In the genomic region with DNA sequence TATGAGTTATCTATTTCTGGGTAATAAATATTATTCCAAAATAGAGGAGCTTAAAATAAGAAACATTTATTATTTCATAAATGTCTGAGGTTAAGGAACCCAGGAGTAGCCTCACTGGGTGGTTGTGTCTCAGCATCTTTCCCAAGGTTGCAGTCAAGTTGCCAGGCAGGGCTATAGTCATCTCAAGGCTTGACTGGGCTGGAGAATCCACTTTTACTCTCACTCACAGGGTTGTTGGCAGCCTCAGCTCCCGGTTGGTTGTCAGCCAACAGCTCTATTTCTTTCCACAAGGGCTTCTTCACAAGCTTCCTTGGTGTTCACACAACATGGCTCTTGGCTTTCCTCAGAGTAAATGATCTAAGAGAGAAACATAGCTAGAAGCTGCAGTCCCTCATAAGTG, we compare ENCODE assay signal across 32 cellular contexts. TPM values are rescaled to one million over a fixed set of nuclear protein-coding genes. Genes with fewer than 3 reads are reported as not detected.
"Had no signal": no experiment of that assay in that cellular context is flagged by ENCODE, and none has a peak within 500 bp of the region (broad histone marks: within the 10 kb centered on the region; RNA-seq: fewer than 3 reads in every experiment).

No MANE protein-coding gene starts in this region.

- H3K36me3 Mint-ChIP-seq: memory B cell; mesothelial cell of epicardium; natural killer cell; stimulated activated naive B cell treated with anti-CD40 and anti-IgM and Interleukin-4, amounts not matched to agents 10 μg/mL and 1 μg/mL and 100 μg/mL, for 72 hours had no signal

- DNase-seq: effector CD8-positive, alpha-beta T cell; hippocampal formation; left ventricle myocardium inferior; lower lobe of right lung; natural killer cell; nucleus accumbens; pancreas; right lobe of liver; spleen; stimulated activated CD4-positive, alpha-beta T cell treated with anti-CD3 and anti-CD28 coated beads, Interleukin-15, amount 100 ng/mL, for 24 hours; stimulated activated CD4-positive, alpha-beta T cell treated with anti-CD3 and anti-CD28 coated beads, Interleukin-1b, Interleukin-23, amount 100 ng/mL, for 48 hours; stimulated activated CD4-positive, alpha-beta T cell treated with anti-CD3 and anti-CD28 coated beads, Interleukin-4, amount 100 ng/mL, for 24 hours; stimulated activated naive B cell treated with anti-CD40 and anti-IgM and Interleukin-4, amounts not matched to agents 10 μg/mL and 1 μg/mL and 100 μg/mL, for 72 hours; stimulated activated naive CD8-positive, alpha-beta T cell treated with anti-CD3 and anti-CD28 coated beads, Interleukin-15, amount 100 ng/mL, for 72 hours; trophoblast cell; uterus had no signal

- H3K27ac ChIP-seq: heart left ventricle, left ventricle myocardium inferior, lower lobe of right lung, pancreas, right lobe of liver, spleen, thoracic aorta, uterus had no signal

- H3K4me1 Mint-ChIP-seq: central memory CD8-positive, alpha-beta T cell; memory B cell; mesothelial cell of epicardium; natural killer cell; neural crest cell; stimulated activated naive B cell treated with anti-CD40 and anti-IgM and Interleukin-4, amounts not matched to agents 10 μg/mL and 1 μg/mL and 100 μg/mL, for 72 hours; stimulated activated naive CD8-positive, alpha-beta T cell treated with anti-CD3 and anti-CD28 coated beads, Interleukin-15, amount 100 ng/mL, for 72 hours had no signal

- H3K27me3 ChIP-seq: pancreas, right lobe of liver, uterus had no signal

- H3K4me3 Mint-ChIP-seq: central memory CD8-positive, alpha-beta T cell; memory B cell; mesothelial cell of epicardium; natural killer cell; neural crest cell; stimulated activated naive B cell treated with anti-CD40 and anti-IgM and Interleukin-4, amounts not matched to agents 10 μg/mL and 1 μg/mL and 100 μg/mL, for 72 hours; stimulated activated naive CD8-positive, alpha-beta T cell treated with anti-CD3 and anti-CD28 coated beads, Interleukin-15, amount 100 ng/mL, for 72 hours had no signal

- ATAC-seq: heart left ventricle; lower lobe of right lung; natural killer cell; pancreas; right lobe of liver; stimulated activated naive B cell treated with anti-CD40 and anti-IgM and Interleukin-4, amounts not matched to agents 10 μg/mL and 1 μg/mL and 100 μg/mL, for 72 hours; stimulated activated naive CD8-positive, alpha-beta T cell treated with anti-CD3 and anti-CD28 coated beads, Interleukin-15, amount 100 ng/mL, for 72 hours had no signal

- H3K4me1 ChIP-seq: heart left ventricle, left ventricle myocardium inferior, lower lobe of right lung, pancreas, right lobe of liver, spleen, uterus had no signal

- H3K27me3 Mint-ChIP-seq: stimulated activated naive CD8-positive, alpha-beta T cell treated with anti-CD3 and anti-CD28 coated beads, Interleukin-15, amount 100 ng/mL, for 72 hours had no signal

- H3K9me3 ChIP-seq: heart left ventricle, left ventricle myocardium inferior, lower lobe of right lung, pancreas, right lobe of liver, spleen, thoracic aorta, uterus had no signal

- H3K27ac Mint-ChIP-seq: memory B cell; mesothelial cell of epicardium; natural killer cell; progenitor cell of endocrine pancreas; stimulated activated naive B cell treated with anti-CD40 and anti-IgM and Interleukin-4, amounts not matched to agents 10 μg/mL and 1 μg/mL and 100 μg/mL, for 72 hours; stimulated activated naive CD8-positive, alpha-beta T cell treated with anti-CD3 and anti-CD28 coated beads, Interleukin-15, amount 100 ng/mL, for 72 hours had no signal

- H3K36me3 ChIP-seq: heart left ventricle, left ventricle myocardium inferior, lower lobe of right lung, pancreas, right lobe of liver, spleen, thoracic aorta, uterus had no signal

- H3K9me3 Mint-ChIP-seq: central memory CD8-positive, alpha-beta T cell; memory B cell; mesothelial cell of epicardium; natural killer cell; neural crest cell; stimulated activated naive B cell treated with anti-CD40 and anti-IgM and Interleukin-4, amounts not matched to agents 10 μg/mL and 1 μg/mL and 100 μg/mL, for 72 hours; stimulated activated naive CD8-positive, alpha-beta T cell treated with anti-CD3 and anti-CD28 coated beads, Interleukin-15, amount 100 ng/mL, for 72 hours had no signal

- H3K4me3 ChIP-seq: heart left ventricle, left ventricle myocardium inferior, lower lobe of right lung, pancreas, right lobe of liver, spleen, thoracic aorta, uterus had no signal

RNA-seq across cellular contexts. Expression of gene TEX51, which starts 55.6 kb away (rescaled TPM):
- total RNA-seq: dermis microvascular lymphatic vessel endothelial cell, fibroblast of lung, frontal cortex, glomerular endothelial cell, heart left ventricle, left ventricle myocardium inferior, lower lobe of right lung, mesothelial cell of epicardium, mucosa of gallbladder, myocyte, natural killer cell, neural crest cell, pancreas, progenitor cell of endocrine pancreas, renal cortical epithelial cell, skeletal muscle tissue, spleen, subcutaneous adipose tissue, thoracic aorta, uterus had no signal
